13 cellular contexts compared by ENCODE assay signal in the genomic region with DNA sequence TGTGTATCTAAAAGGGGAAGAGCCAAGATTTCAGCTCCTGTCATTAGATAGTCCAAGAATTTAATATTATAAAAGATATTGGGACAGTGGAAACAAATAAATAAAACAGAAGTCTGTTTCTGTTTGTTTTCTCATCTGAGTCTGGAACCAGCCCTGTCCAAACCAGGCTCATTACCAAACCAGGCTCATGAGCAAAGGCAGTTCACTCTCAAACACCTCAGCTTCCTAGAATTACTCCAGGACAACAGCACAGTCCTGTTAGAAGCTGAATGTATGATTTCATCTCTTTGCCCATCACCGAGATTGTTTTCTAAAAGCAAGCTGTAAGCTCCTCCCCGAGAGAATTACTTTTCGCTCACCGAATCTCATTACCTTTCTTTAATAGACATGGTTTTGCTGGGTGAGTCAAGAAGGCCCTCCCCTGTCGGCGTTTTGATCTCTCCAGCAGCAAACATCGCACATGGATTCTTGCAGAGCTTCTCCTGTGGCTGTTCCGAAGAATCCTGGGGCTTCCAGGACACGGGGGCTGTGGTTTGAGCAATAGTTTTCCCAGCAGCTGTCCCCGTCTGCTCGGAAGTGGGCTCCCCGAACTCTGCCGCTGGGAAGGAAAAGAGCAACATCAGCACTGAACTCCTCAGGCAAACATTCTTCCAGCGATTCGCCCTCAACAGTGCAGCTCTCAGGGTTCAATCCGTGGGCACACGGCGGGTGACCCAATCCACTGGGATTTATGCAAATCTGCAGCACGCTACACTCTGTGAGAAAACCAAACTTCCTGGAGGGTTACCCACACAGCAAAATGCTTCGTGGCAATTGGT.
DNase-seq lines count a peak whose midpoint lies in the region; TF ChIP-seq lines count a peak whose summit lies in the region.
"Had no signal": no experiment of that assay in that cellular context is flagged by ENCODE, and none has a peak within 500 bp of the region (broad histone marks: within the 10 kb centered on the region; RNA-seq: fewer than 3 reads in every experiment).

No MANE protein-coding gene starts in this region.

- H3K9me3 ChIP-seq in endocrine pancreas (ENCODE audit: control insufficient read depth, low read length) (no peaks in the 10 kb centered on the region), mucosa of rectum (ENCODE audit: control insufficient read depth in 2 of 2, low read length in 2 of 2) (no peaks in the 10 kb centered on the region), testis (no peaks in the 10 kb centered on the region)

- H3K27me3 ChIP-seq in endocrine pancreas (ENCODE audit: control insufficient read depth, insufficient read depth, low read length): no peaks in the 10 kb centered on the region
- H3K27me3 ChIP-seq in mucosa of rectum (ENCODE audit: control insufficient read depth in 2 of 2, insufficient read depth in 2 of 2, low read length in 2 of 2): no peaks in the 10 kb centered on the region
- H3K27me3 ChIP-seq in testis: no peaks in the 10 kb centered on the region

- DNase-seq in NK-92 treated with Interleukin-12 subunit alpha and Interleukin-12 subunit beta, amount 100 ng/mL, for 24 hours (lab: John Stamatoyannopoulos, UW): peak; percentile 8
- DNase-seq in NK-92 (lab: John Stamatoyannopoulos, UW; ENCODE audit: unreplicated experiment): no peak
- no peak for DNase-seq in testis
- no peak for DNase-seq in HCEC 1CT
- DNase-seq in cerebellum (ENCODE audit: low spot score): no peak
- no peak for DNase-seq in A172 (ENCODE audit: low spot score)
- DNase-seq: activated T-cell treated with anti-CD3 and anti-CD28 coated beads, Interleukin-2, amount 50 U/mL, for 48 hours; DMS153; NCI-H2081 had no signal

- H3K36me3 ChIP-seq in endocrine pancreas (ENCODE audit: control insufficient read depth, insufficient read depth, low read length) (no peaks in the 10 kb centered on the region), mucosa of rectum (ENCODE audit: control insufficient read depth in 2 of 2, insufficient read depth in 2 of 2, low read length in 2 of 2) (peaks cover 19 to 27% of the 10 kb centered on the region in 2 donors), testis (ENCODE audit: low read depth, missing control alignments) (peaks cover 3% of the 10 kb centered on the region)

- H3K9ac ChIP-seq in endocrine pancreas (ENCODE audit: control insufficient read depth, insufficient read depth, low read length) (no peak overlapping the region), mucosa of rectum (ENCODE audit: low read depth in 1 of 2, low read length in 2 of 2) (peak overlapping the region in 1 of 2 donors; percentile 11)

- WGBS in testis, 2 donors: 47 to 62% methylated on average over 20 of the region's 20 CpGs

- H3K4me1 ChIP-seq in endocrine pancreas (ENCODE audit: control insufficient read depth, insufficient read depth, low read length) (peaks cover 7% of the 10 kb centered on the region), mucosa of rectum (ENCODE audit: control insufficient read depth in 2 of 2, insufficient read depth in 2 of 2, low read length in 2 of 2) (peaks cover 8 to 11% of the 10 kb centered on the region in 2 donors), testis (no peaks in the 10 kb centered on the region)

- intact Hi-C loops in testis (cut with DNase I; ENCODE audit: low total_unique reads): no loop called here

- no peak for TF ChIP-seq POLR2A in testis (IDR thresholded peaks at IDR 0.05)

- peak overlapping the region; percentile 64 for H3K4me3 ChIP-seq in endocrine pancreas (ENCODE audit: control insufficient read depth, insufficient read depth, low read length)
- H3K4me3 ChIP-seq in mucosa of rectum (ENCODE audit: low read length in 2 of 2): no peak overlapping the region
- no peak overlapping the region for H3K4me3 ChIP-seq in testis
- H3K4me3 ChIP-seq: coronary artery had no signal

- H3K27ac ChIP-seq in mucosa of rectum (ENCODE audit: low read depth in 2 of 2, low read length in 2 of 2): peak overlapping the region; percentile 20 to 32
- peak overlapping the region; percentile 8 to 34 for H3K27ac ChIP-seq in testis
- H3K27ac ChIP-seq: 22Rv1 had no signal

- no peak for TF ChIP-seq CTCF in testis (IDR thresholded peaks at IDR 0.05)
